Comparison of ENCODE assay signal across 10 cellular contexts in the genomic region with DNA sequence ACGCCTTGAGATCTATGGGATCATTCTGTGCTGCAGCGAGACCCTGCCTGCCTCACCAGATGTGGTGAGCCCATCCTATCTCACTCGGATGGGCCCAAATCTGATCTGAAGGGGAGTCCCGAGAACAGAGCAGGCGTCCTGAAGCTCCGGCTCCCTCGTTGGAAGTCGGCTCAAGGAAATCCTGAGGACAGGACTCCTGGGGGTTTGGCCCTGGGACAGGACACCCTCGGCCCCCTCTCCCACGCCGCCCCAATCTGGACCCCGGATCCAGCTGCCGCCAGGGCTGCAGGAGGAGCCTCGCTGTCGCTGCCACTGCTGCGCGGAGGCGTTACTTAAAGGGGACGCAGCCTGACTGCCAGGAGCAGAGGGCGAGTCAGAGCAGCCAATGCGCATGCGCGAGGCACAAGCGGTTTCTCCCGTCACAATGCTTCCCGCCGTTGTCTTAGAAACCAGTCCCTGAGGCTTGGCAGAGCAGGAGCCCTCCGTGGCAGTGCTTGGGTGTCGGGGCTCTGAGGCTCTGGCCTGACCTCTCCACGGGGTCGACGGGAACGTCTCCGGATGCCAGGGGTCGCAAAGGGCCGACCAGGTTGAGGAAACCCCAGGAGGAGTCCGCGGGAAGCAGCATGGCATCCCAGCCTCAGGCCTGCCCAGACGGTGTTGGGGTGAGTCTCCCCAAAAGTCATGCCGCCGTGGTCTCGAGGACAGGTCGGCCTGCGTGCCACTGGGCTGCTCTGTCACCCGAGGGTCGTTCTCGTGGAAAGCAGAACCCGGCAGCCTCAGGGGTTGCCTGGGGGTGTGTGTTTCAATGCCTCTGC.
DNase-seq lines count a peak whose midpoint lies in the region; ATAC-seq and TF ChIP-seq lines count a peak whose summit lies in the region.
"Had no signal": no experiment of that assay in that cellular context is flagged by ENCODE, and none has a peak within 500 bp of the region (broad histone marks: within the 10 kb centered on the region; RNA-seq: fewer than 3 reads in every experiment).

No MANE protein-coding gene starts in this region.

- DNase-seq in AG10803 (ENCODE audit: low read depth) (peak; percentile 18), T-helper 17 cell (peak in 1 of 3 donors; percentile 23), right cardiac atrium (peak; percentile 28 to 71 (median 64)), cortex of kidney (lab: John Stamatoyannopoulos, UW) (no peak), foreskin keratinocyte (no peak)
- DNase-seq in stimulated activated naive CD8-positive, alpha-beta T cell treated with anti-CD3 and anti-CD28 coated beads, Interleukin-15, amount 100 ng/mL, for 72 hours, result no peak
- DNase-seq: effector memory CD4-positive, alpha-beta T cell had no signal

- no peaks in the 10 kb centered on the region for H3K4me1 ChIP-seq in right cardiac atrium (ENCODE audit: control insufficient read depth, insufficient read depth, low read length)
- no peaks in the 10 kb centered on the region for H3K4me1 ChIP-seq in foreskin keratinocyte

- H3K9me3 Mint-ChIP-seq in stimulated activated naive CD8-positive, alpha-beta T cell treated with anti-CD3 and anti-CD28 coated beads, Interleukin-15, amount 100 ng/mL, for 72 hours, result peaks cover 6 to 21% of the 10 kb centered on the region in 2 donors

- TF ChIP-seq CTCF in AG10803 (conservative IDR thresholded peaks at IDR 0.05; ENCODE audit: low read length) (no peak), foreskin keratinocyte (conservative IDR thresholded peaks at IDR 0.05) (no peak)

- intact Hi-C loops in right cardiac atrium (cut with DNase I), result no loop called here

- ATAC-seq in HG03175 (IDR thresholded peaks at IDR 0.05; ENCODE audit: unreplicated experiment) (peak; percentile 59), T-helper 17 cell (peak; percentile 71), right cardiac atrium (peak in 1 of 2 donors; percentile 57), GM21447 (IDR thresholded peaks at IDR 0.05; ENCODE audit: unreplicated experiment) (no peak), foreskin keratinocyte (no peak)
- ATAC-seq in stimulated activated naive CD8-positive, alpha-beta T cell treated with anti-CD3 and anti-CD28 coated beads, Interleukin-15, amount 100 ng/mL, for 72 hours, result no peak

- H3K27ac ChIP-seq in right cardiac atrium (ENCODE audit: low read length), result no peak overlapping the region
- H3K27ac ChIP-seq in foreskin keratinocyte, result no peak overlapping the region
- H3K27ac ChIP-seq: KMS-11 had no signal

- H3K27me3 ChIP-seq in right cardiac atrium (ENCODE audit: control insufficient read depth, insufficient read depth) (no peaks in the 10 kb centered on the region), foreskin keratinocyte (no peaks in the 10 kb centered on the region)

- no peak overlapping the region for H3K27ac Mint-ChIP-seq in T-helper 17 cell
- H3K27ac Mint-ChIP-seq in stimulated activated naive CD8-positive, alpha-beta T cell treated with anti-CD3 and anti-CD28 coated beads, Interleukin-15, amount 100 ng/mL, for 72 hours, result no peak overlapping the region

- H3K9me3 ChIP-seq in T-helper 17 cell (ENCODE audit: control insufficient read depth, low read length, poor library complexity, severe bottlenecking) (no peaks in the 10 kb centered on the region), right cardiac atrium (ENCODE audit: control insufficient read depth, low read length) (no peaks in the 10 kb centered on the region)

- no peaks in the 10 kb centered on the region for H3K36me3 Mint-ChIP-seq in T-helper 17 cell (ENCODE audit: low read depth)

- 36% methylated on average over 48 of the region's 48 CpGs for WGBS in right cardiac atrium

- no peak overlapping the region for H3K4me3 Mint-ChIP-seq in T-helper 17 cell
- no peak overlapping the region for H3K4me3 Mint-ChIP-seq in stimulated activated naive CD8-positive, alpha-beta T cell treated with anti-CD3 and anti-CD28 coated beads, Interleukin-15, amount 100 ng/mL, for 72 hours

- H3K4me3 ChIP-seq in AG10803 (ENCODE audit: low read length) (0 out of 2 replicates have a peak overlapping the region, but pooled peaks have one; percentile 17), right cardiac atrium (ENCODE audit: low read length) (no peak overlapping the region)

- no peaks in the 10 kb centered on the region for H3K4me1 Mint-ChIP-seq in T-helper 17 cell
- no peaks in the 10 kb centered on the region for H3K4me1 Mint-ChIP-seq in stimulated activated naive CD8-positive, alpha-beta T cell treated with anti-CD3 and anti-CD28 coated beads, Interleukin-15, amount 100 ng/mL, for 72 hours

- H3K27me3 Mint-ChIP-seq in T-helper 17 cell, result no peaks in the 10 kb centered on the region
- no peaks in the 10 kb centered on the region for H3K27me3 Mint-ChIP-seq in stimulated activated naive CD8-positive, alpha-beta T cell treated with anti-CD3 and anti-CD28 coated beads, Interleukin-15, amount 100 ng/mL, for 72 hours

Comparison
In these comparisons a context has a peak if more than half of its experiments do, and no peak if none do; other contexts are left out.
1. DNase-seq: peak in AG10803 (single experiment) and right cardiac atrium (3 of 3); none in stimulated activated naive CD8-positive, alpha-beta T cell treated with anti-CD3 and anti-CD28 coated beads, Interleukin-15, amount 100 ng/mL, for 72 hours (0 of 2), cortex of kidney (single experiment) and foreskin keratinocyte (0 of 2).
2. ATAC-seq: peak in HG03175 (single experiment) and T-helper 17 cell (single experiment); none in stimulated activated naive CD8-positive, alpha-beta T cell treated with anti-CD3 and anti-CD28 coated beads, Interleukin-15, amount 100 ng/mL, for 72 hours (single experiment), GM21447 (single experiment) and foreskin keratinocyte (single experiment).